24 cellular contexts compared by ENCODE assay signal in the genomic region with DNA sequence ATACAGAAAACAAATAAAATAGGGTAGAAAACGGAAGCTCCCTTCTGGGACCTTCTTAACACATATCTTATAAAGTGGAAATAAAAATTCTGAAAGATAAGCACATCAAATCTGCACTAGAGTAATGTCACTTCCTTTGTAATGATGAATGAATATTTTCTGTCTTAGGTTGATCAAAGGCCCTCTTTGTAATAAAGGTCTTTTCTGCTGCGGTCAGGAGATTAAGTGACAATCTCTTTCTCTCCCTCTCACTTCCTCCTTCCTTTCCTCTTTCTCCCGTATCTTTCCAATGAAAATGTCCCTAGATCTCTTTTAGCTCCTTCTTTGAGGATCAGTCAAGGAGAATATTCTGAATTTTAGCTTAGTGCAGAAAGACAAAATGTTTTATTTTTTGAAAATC.
"Had no signal": no experiment of that assay in that cellular context is flagged by ENCODE, and none has a peak within 500 bp of the region (broad histone marks: within the 10 kb centered on the region; RNA-seq: fewer than 3 reads in every experiment).

No MANE protein-coding gene starts in this region.

- H3K4me1 ChIP-seq: foreskin keratinocyte, neural progenitor cell, parathyroid adenoma, prostate gland, suprapubic skin, tibial artery, upper lobe of left lung, uterus had no signal

- H3K4me1 Mint-ChIP-seq: neural progenitor cell; stimulated activated effector memory CD8-positive, alpha-beta T cell treated with anti-CD3 and anti-CD28 coated beads, Interleukin-12 subunit alpha, Interleukin-12 subunit beta, amount 100 ng/mL, for 72 hours had no signal

- H3K27ac Mint-ChIP-seq: natural killer cell treated with Interleukin-12 subunit alpha and Interleukin-12 subunit beta and Interleukin-15 and Interleukin-18, amount 100 ng/mL, for 72 hours; neural progenitor cell; stimulated activated effector memory CD8-positive, alpha-beta T cell treated with anti-CD3 and anti-CD28 coated beads, Interleukin-12 subunit alpha, Interleukin-12 subunit beta, amount 100 ng/mL, for 72 hours had no signal

- DNase-seq: erythroblast; foreskin keratinocyte; head of caudate nucleus; kidney; left cardiac atrium; left ventricle myocardium inferior; lower lobe of right lung; mesenchymal stem cell; midbrain; nucleus accumbens; right lobe of liver; stimulated activated CD4-positive, alpha-beta T cell treated with anti-CD3 and anti-CD28 coated beads, Interleukin-4, amount 100 ng/mL, for 1 hour; stimulated activated CD8-positive, alpha-beta memory T cell treated with anti-CD3 and anti-CD28 coated beads, Interleukin-4, amount 100 ng/mL, for 48 hours; stimulated activated naive CD8-positive, alpha-beta T cell treated with anti-CD3 and anti-CD28 coated beads, Interleukin-15, Interleukin-2, amounts not matched to agents 100 U/mL and 50 U/mL, for 24 hours; tibial artery; upper lobe of left lung; uterus had no signal

- H3K9me3 ChIP-seq: lower lobe of right lung, prostate gland, right lobe of liver, suprapubic skin, tibial artery, upper lobe of left lung, uterus had no signal

- H3K27ac ChIP-seq: foreskin keratinocyte, hepatocyte, left ventricle myocardium inferior, lower lobe of right lung, neural progenitor cell, parathyroid adenoma, prostate gland, right lobe of liver, suprapubic skin, tibial artery, upper lobe of left lung, uterus had no signal

- H3K27me3 Mint-ChIP-seq: natural killer cell treated with Interleukin-12 subunit alpha and Interleukin-12 subunit beta and Interleukin-15 and Interleukin-18, amount 100 ng/mL, for 72 hours had no signal

- H3K9me3 Mint-ChIP-seq: natural killer cell treated with Interleukin-12 subunit alpha and Interleukin-12 subunit beta and Interleukin-15 and Interleukin-18, amount 100 ng/mL, for 72 hours; neural progenitor cell; stimulated activated effector memory CD8-positive, alpha-beta T cell treated with anti-CD3 and anti-CD28 coated beads, Interleukin-12 subunit alpha, Interleukin-12 subunit beta, amount 100 ng/mL, for 72 hours had no signal

- H3K4me3 ChIP-seq: hepatocyte, left ventricle myocardium inferior, lower lobe of right lung, neural progenitor cell, prostate gland, right lobe of liver, suprapubic skin, tibial artery, upper lobe of left lung, uterus had no signal

- ATAC-seq: foreskin keratinocyte; left cardiac atrium; lower lobe of right lung; natural killer cell treated with Interleukin-12 subunit alpha and Interleukin-12 subunit beta and Interleukin-15 and Interleukin-18, amount 100 ng/mL, for 72 hours; right lobe of liver; stimulated activated effector memory CD8-positive, alpha-beta T cell treated with anti-CD3 and anti-CD28 coated beads, Interleukin-12 subunit alpha, Interleukin-12 subunit beta, amount 100 ng/mL, for 72 hours; stimulated activated naive CD8-positive, alpha-beta T cell treated with anti-CD3 and anti-CD28 coated beads, Interleukin-15, Interleukin-2, amounts not matched to agents 100 U/mL and 50 U/mL, for 24 hours had no signal

- H3K27me3 ChIP-seq: foreskin keratinocyte, hepatocyte, neural progenitor cell, right lobe of liver, suprapubic skin, tibial artery, upper lobe of left lung, uterus had no signal

- H3K4me3 Mint-ChIP-seq: natural killer cell treated with Interleukin-12 subunit alpha and Interleukin-12 subunit beta and Interleukin-15 and Interleukin-18, amount 100 ng/mL, for 72 hours; neural progenitor cell; stimulated activated effector memory CD8-positive, alpha-beta T cell treated with anti-CD3 and anti-CD28 coated beads, Interleukin-12 subunit alpha, Interleukin-12 subunit beta, amount 100 ng/mL, for 72 hours had no signal
